Comparison of ENCODE assay signal across 14 cellular contexts in the genomic region with DNA sequence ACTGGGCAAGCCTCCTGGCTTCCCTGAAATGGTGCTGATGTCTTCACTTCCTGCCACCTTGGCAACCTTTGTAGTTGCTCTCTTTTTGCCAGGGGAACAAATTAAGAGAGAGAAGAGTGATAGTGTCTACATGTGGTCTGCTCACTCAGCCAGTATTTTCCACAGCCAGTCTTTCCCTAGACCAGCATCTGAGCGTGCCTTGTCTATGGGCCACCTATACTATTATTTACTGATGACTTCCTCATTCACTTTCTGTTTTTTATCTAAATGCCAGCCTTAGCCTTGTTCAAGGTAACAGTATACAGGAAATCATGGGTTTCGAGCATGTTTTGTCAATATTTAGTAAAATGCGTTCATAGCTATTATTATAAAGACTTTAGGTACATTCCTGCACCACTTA.
DNase-seq lines count a peak whose midpoint lies in the region; ATAC-seq lines count a peak whose summit lies in the region.
"Had no signal": no experiment of that assay in that cellular context is flagged by ENCODE, and none has a peak within 500 bp of the region (broad histone marks: within the 10 kb centered on the region; RNA-seq: fewer than 3 reads in every experiment).

No MANE protein-coding gene starts in this region.

- ATAC-seq in activated CD4-positive, alpha-beta T cell treated with anti-CD3 and anti-CD28 coated beads for 36 hours, result no peak
- no peak for ATAC-seq in stimulated activated naive CD8-positive, alpha-beta T cell treated with anti-CD3 and anti-CD28 coated beads, Interleukin-15, Interleukin-2, amounts not matched to agents 100 U/mL and 50 U/mL, for 24 hours
- ATAC-seq in GM21526 (IDR thresholded peaks at IDR 0.05; ENCODE audit: low FRiP score, unreplicated experiment) (no peak), left colon (no peak)

- no peaks in the 10 kb centered on the region for H3K27me3 Mint-ChIP-seq in activated CD4-positive, alpha-beta T cell treated with anti-CD3 and anti-CD28 coated beads for 36 hours
- H3K27me3 Mint-ChIP-seq in stimulated activated naive CD8-positive, alpha-beta T cell treated with anti-CD3 and anti-CD28 coated beads, Interleukin-15, Interleukin-2, amounts not matched to agents 100 ng/mL and 50 ng/mL, for 24 hours, result no peaks in the 10 kb centered on the region

- DNase-seq in activated CD4-positive, alpha-beta T cell treated with anti-CD3 and anti-CD28 coated beads for 36 hours, result no peak
- DNase-seq in activated CD4-positive, alpha-beta T cell treated with anti-CD3 and anti-CD28 coated beads for 48 hours, result no peak
- DNase-seq in stimulated activated naive CD8-positive, alpha-beta T cell treated with anti-CD3 and anti-CD28 coated beads, Interleukin-15, Interleukin-2, amounts not matched to agents 100 U/mL and 50 U/mL, for 24 hours, result no peak
- peak; percentile 9 for DNase-seq in central memory CD4-positive, alpha-beta T cell
- DNase-seq in SKM-1 (lab: John Stamatoyannopoulos, UW; ENCODE audit: unreplicated experiment) (no peak), left colon (no peak)
- DNase-seq: 8988T, GF-D8, NCI-H187, NCI-H446, NCI-H69, RPMI8226 had no signal

- H3K27ac Mint-ChIP-seq in activated CD4-positive, alpha-beta T cell treated with anti-CD3 and anti-CD28 coated beads for 36 hours, result peak overlapping the region; percentile 89
- H3K27ac Mint-ChIP-seq in stimulated activated naive CD8-positive, alpha-beta T cell treated with anti-CD3 and anti-CD28 coated beads, Interleukin-15, Interleukin-2, amounts not matched to agents 100 ng/mL and 50 ng/mL, for 24 hours, result peak overlapping the region; percentile 77

- H3K4me3 Mint-ChIP-seq in activated CD4-positive, alpha-beta T cell treated with anti-CD3 and anti-CD28 coated beads for 36 hours, result no peak overlapping the region
- H3K4me3 Mint-ChIP-seq in stimulated activated naive CD8-positive, alpha-beta T cell treated with anti-CD3 and anti-CD28 coated beads, Interleukin-15, Interleukin-2, amounts not matched to agents 100 ng/mL and 50 ng/mL, for 24 hours, result no peak overlapping the region

- CTCF ChIA-PET in activated CD4-positive, alpha-beta T cell treated with anti-CD3 and anti-CD28 coated beads for 36 hours (lab: Charles Lee), result no interaction called here

- POLR2A ChIA-PET in activated CD4-positive, alpha-beta T cell treated with anti-CD3 and anti-CD28 coated beads for 36 hours (lab: Charles Lee), result no interaction called here

- intact Hi-C loops in activated CD4-positive, alpha-beta T cell treated with anti-CD3 and anti-CD28 coated beads for 36 hours (cut with DNase I, micrococcal nuclease), result no loop called here
- intact Hi-C loops in left colon (cut with DNase I, micrococcal nuclease), result no loop called here

- H3K9me3 Mint-ChIP-seq in activated CD4-positive, alpha-beta T cell treated with anti-CD3 and anti-CD28 coated beads for 36 hours (ENCODE audit: low read depth), result peaks cover 2% of the 10 kb centered on the region
- no peaks in the 10 kb centered on the region for H3K9me3 Mint-ChIP-seq in stimulated activated naive CD8-positive, alpha-beta T cell treated with anti-CD3 and anti-CD28 coated beads, Interleukin-15, Interleukin-2, amounts not matched to agents 100 ng/mL and 50 ng/mL, for 24 hours

- peaks cover 44% of the 10 kb centered on the region for H3K4me1 Mint-ChIP-seq in activated CD4-positive, alpha-beta T cell treated with anti-CD3 and anti-CD28 coated beads for 36 hours
- H3K4me1 Mint-ChIP-seq in stimulated activated naive CD8-positive, alpha-beta T cell treated with anti-CD3 and anti-CD28 coated beads, Interleukin-15, Interleukin-2, amounts not matched to agents 100 ng/mL and 50 ng/mL, for 24 hours (ENCODE audit: low read depth), result peaks cover 26% of the 10 kb centered on the region

- H3K36me3 Mint-ChIP-seq in activated CD4-positive, alpha-beta T cell treated with anti-CD3 and anti-CD28 coated beads for 36 hours (ENCODE audit: low read depth), result peaks cover 4% of the 10 kb centered on the region
- no peaks in the 10 kb centered on the region for H3K36me3 Mint-ChIP-seq in stimulated activated naive CD8-positive, alpha-beta T cell treated with anti-CD3 and anti-CD28 coated beads, Interleukin-15, Interleukin-2, amounts not matched to agents 100 ng/mL and 50 ng/mL, for 24 hours (ENCODE audit: low read depth)
